Comparison of ENCODE assay signal across 1 cellular context in the genomic region with DNA sequence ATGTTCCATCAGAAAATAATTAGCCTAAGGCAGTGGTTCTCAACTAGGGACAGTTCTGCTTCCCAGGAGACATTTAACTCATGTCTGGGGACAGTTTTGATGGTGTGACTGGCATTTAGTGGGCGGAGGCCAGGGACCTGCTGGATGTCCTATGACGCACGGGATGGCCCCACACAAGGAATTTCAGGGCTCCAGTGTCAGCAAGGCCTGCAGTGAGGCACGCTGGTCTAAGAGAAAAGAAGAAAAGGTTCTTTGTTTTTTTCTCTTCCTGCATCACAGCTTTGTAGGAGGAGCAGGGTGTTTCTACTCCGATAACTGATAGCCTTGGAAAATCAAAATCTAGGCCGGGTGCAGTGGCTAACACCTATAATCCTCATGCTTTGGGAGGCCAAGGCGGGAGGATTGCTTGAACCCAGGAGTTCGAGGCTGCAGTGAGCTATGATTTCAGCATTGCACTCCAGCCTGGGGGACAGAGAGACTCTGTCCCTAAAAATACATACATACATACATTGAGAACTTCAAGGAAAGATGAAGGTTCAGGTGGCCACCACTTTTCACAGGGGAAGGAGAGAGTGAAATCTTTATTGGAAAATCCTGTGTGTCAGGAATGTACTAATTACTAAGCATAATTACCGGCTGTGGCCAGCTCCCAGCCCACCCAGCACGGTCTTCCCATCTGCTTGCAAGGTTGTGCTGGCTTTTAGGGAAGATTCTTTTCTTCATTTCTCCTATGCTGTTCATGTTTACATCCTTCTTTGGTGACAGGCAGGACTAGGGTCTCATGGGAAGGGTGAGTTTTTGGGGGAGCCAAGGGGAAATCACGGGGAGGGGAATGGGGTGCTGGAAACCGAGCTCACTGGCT.
A peak's percentile ranks its signal among the peaks of the same experiment; 100 is the strongest.
TF ChIP-seq lines count a peak whose summit lies in the region.

No MANE protein-coding gene starts in this region.

TF ChIP-seq in HepG2, 621 proteins besides CTCF, POLR2A, EP300 and RAD21 (continued from another document and continues in another):
- TF ChIP-seq ZMYM3 (CRISPR knock-in tag; IDR thresholded peaks at IDR 0.05): peak; percentile 82
- TF ChIP-seq, protein P1, sequence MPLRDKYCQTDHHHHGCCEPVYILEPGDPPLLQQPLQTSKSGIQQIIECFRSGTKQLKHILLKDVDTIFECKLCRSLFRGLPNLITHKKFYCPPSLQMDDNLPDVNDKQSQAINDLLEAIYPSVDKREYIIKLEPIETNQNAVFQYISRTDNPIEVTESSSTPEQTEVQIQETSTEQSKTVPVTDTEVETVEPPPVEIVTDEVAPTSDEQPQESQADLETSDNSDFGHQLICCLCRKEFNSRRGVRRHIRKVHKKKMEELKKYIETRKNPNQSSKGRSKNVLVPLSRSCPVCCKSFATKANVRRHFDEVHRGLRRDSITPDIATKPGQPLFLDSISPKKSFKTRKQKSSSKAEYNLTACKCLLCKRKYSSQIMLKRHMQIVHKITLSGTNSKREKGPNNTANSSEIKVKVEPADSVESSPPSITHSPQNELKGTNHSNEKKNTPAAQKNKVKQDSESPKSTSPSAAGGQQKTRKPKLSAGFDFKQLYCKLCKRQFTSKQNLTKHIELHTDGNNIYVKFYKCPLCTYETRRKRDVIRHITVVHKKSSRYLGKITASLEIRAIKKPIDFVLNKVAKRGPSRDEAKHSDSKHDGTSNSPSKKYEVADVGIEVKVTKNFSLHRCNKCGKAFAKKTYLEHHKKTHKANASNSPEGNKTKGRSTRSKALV (CRISPR knock-in tag; IDR thresholded peaks at IDR 0.05): no peak
- TF ChIP-seq ARID2 (CRISPR knock-in tag; IDR thresholded peaks at IDR 0.05; ENCODE audit: borderline replicate concordance): no peak
- TF ChIP-seq ZNF335 (CRISPR knock-in tag; IDR thresholded peaks at IDR 0.05): no peak
- no peak for TF ChIP-seq ETV6 (CRISPR knock-in tag; conservative IDR thresholded peaks at IDR 0.05)
- TF ChIP-seq, protein P2, sequence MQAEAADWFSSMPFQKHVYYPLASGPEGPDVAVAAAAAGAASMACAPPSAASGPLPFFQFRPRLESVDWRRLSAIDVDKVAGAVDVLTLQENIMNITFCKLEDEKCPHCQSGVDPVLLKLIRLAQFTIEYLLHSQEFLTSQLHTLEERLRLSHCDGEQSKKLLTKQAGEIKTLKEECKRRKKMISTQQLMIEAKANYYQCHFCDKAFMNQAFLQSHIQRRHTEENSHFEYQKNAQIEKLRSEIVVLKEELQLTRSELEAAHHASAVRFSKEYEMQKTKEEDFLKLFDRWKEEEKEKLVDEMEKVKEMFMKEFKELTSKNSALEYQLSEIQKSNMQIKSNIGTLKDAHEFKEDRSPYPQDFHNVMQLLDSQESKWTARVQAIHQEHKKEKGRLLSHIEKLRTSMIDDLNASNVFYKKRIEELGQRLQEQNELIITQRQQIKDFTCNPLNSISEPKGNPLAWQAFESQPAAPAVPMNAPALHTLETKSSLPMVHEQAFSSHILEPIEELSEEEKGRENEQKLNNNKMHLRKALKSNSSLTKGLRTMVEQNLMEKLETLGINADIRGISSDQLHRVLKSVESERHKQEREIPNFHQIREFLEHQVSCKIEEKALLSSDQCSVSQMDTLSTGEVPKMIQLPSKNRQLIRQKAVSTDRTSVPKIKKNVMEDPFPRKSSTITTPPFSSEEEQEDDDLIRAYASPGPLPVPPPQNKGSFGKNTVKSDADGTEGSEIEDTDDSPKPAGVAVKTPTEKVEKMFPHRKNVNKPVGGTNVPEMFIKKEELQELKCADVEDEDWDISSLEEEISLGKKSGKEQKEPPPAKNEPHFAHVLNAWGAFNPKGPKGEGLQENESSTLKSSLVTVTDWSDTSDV (CRISPR knock-in tag; IDR thresholded peaks at IDR 0.05): no peak
- no peak for TF ChIP-seq SCMH1 (CRISPR knock-in tag; IDR thresholded peaks at IDR 0.05; ENCODE audit: borderline replicate concordance)
- peak; percentile 70 for TF ChIP-seq PHF21A (CRISPR knock-in tag; IDR thresholded peaks at IDR 0.05)
- TF ChIP-seq, protein P3, sequence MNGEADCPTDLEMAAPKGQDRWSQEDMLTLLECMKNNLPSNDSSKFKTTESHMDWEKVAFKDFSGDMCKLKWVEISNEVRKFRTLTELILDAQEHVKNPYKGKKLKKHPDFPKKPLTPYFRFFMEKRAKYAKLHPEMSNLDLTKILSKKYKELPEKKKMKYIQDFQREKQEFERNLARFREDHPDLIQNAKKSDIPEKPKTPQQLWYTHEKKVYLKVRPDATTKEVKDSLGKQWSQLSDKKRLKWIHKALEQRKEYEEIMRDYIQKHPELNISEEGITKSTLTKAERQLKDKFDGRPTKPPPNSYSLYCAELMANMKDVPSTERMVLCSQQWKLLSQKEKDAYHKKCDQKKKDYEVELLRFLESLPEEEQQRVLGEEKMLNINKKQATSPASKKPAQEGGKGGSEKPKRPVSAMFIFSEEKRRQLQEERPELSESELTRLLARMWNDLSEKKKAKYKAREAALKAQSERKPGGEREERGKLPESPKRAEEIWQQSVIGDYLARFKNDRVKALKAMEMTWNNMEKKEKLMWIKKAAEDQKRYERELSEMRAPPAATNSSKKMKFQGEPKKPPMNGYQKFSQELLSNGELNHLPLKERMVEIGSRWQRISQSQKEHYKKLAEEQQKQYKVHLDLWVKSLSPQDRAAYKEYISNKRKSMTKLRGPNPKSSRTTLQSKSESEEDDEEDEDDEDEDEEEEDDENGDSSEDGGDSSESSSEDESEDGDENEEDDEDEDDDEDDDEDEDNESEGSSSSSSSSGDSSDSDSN (CRISPR knock-in tag; IDR thresholded peaks at IDR 0.05): peak; percentile 32; the same call in 1 of the 2 replicates
- TF ChIP-seq, protein P4, sequence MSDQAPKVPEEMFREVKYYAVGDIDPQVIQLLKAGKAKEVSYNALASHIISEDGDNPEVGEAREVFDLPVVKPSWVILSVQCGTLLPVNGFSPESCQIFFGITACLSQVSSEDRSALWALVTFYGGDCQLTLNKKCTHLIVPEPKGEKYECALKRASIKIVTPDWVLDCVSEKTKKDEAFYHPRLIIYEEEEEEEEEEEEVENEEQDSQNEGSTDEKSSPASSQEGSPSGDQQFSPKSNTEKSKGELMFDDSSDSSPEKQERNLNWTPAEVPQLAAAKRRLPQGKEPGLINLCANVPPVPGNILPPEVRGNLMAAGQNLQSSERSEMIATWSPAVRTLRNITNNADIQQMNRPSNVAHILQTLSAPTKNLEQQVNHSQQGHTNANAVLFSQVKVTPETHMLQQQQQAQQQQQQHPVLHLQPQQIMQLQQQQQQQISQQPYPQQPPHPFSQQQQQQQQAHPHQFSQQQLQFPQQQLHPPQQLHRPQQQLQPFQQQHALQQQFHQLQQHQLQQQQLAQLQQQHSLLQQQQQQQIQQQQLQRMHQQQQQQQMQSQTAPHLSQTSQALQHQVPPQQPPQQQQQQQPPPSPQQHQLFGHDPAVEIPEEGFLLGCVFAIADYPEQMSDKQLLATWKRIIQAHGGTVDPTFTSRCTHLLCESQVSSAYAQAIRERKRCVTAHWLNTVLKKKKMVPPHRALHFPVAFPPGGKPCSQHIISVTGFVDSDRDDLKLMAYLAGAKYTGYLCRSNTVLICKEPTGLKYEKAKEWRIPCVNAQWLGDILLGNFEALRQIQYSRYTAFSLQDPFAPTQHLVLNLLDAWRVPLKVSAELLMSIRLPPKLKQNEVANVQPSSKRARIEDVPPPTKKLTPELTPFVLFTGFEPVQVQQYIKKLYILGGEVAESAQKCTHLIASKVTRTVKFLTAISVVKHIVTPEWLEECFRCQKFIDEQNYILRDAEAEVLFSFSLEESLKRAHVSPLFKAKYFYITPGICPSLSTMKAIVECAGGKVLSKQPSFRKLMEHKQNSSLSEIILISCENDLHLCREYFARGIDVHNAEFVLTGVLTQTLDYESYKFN (CRISPR knock-in tag; conservative IDR thresholded peaks at IDR 0.05): peak; percentile 33
- TF ChIP-seq KLF9 (CRISPR knock-in tag; IDR thresholded peaks at IDR 0.05; ENCODE audit: low read depth): no peak
- no peak for TF ChIP-seq GPN1 (CRISPR knock-in tag; IDR thresholded peaks at IDR 0.05; ENCODE audit: borderline replicate concordance)
- TF ChIP-seq, protein P5, sequence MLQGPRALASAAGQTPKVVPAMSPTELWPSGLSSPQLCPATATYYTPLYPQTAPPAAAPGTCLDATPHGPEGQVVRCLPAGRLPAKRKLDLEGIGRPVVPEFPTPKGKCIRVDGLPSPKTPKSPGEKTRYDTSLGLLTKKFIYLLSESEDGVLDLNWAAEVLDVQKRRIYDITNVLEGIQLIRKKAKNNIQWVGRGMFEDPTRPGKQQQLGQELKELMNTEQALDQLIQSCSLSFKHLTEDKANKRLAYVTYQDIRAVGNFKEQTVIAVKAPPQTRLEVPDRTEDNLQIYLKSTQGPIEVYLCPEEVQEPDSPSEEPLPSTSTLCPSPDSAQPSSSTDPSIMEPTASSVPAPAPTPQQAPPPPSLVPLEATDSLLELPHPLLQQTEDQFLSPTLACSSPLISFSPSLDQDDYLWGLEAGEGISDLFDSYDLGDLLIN (CRISPR knock-in tag; IDR thresholded peaks at IDR 0.05; ENCODE audit: borderline replicate concordance): no peak
- TF ChIP-seq ZNF326 (CRISPR knock-in tag; IDR thresholded peaks at IDR 0.05; ENCODE audit: borderline replicate concordance): no peak
- TF ChIP-seq, protein P6, sequence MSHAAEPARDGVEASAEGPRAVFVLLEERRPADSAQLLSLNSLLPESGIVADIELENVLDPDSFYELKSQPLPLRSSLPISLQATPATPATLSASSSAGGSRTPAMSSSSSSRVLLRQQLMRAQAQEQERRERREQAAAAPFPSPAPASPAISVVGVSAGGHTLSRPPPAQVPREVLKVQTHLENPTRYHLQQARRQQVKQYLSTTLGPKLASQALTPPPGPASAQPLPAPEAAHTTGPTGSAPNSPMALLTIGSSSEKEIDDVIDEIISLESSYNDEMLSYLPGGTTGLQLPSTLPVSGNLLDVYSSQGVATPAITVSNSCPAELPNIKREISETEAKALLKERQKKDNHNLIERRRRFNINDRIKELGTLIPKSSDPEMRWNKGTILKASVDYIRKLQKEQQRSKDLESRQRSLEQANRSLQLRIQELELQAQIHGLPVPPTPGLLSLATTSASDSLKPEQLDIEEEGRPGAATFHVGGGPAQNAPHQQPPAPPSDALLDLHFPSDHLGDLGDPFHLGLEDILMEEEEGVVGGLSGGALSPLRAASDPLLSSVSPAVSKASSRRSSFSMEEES (CRISPR knock-in tag; IDR thresholded peaks at IDR 0.05): peak; percentile 48; the same call in 1 of the 2 replicates
- TF ChIP-seq, protein P7, sequence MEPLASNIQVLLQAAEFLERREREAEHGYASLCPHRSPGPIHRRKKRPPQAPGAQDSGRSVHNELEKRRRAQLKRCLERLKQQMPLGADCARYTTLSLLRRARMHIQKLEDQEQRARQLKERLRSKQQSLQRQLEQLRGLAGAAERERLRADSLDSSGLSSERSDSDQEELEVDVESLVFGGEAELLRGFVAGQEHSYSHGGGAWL (CRISPR knock-in tag; IDR thresholded peaks at IDR 0.05): no peak
- no peak for TF ChIP-seq TBP (CRISPR knock-in tag; IDR thresholded peaks at IDR 0.05)
- TF ChIP-seq, protein P8, sequence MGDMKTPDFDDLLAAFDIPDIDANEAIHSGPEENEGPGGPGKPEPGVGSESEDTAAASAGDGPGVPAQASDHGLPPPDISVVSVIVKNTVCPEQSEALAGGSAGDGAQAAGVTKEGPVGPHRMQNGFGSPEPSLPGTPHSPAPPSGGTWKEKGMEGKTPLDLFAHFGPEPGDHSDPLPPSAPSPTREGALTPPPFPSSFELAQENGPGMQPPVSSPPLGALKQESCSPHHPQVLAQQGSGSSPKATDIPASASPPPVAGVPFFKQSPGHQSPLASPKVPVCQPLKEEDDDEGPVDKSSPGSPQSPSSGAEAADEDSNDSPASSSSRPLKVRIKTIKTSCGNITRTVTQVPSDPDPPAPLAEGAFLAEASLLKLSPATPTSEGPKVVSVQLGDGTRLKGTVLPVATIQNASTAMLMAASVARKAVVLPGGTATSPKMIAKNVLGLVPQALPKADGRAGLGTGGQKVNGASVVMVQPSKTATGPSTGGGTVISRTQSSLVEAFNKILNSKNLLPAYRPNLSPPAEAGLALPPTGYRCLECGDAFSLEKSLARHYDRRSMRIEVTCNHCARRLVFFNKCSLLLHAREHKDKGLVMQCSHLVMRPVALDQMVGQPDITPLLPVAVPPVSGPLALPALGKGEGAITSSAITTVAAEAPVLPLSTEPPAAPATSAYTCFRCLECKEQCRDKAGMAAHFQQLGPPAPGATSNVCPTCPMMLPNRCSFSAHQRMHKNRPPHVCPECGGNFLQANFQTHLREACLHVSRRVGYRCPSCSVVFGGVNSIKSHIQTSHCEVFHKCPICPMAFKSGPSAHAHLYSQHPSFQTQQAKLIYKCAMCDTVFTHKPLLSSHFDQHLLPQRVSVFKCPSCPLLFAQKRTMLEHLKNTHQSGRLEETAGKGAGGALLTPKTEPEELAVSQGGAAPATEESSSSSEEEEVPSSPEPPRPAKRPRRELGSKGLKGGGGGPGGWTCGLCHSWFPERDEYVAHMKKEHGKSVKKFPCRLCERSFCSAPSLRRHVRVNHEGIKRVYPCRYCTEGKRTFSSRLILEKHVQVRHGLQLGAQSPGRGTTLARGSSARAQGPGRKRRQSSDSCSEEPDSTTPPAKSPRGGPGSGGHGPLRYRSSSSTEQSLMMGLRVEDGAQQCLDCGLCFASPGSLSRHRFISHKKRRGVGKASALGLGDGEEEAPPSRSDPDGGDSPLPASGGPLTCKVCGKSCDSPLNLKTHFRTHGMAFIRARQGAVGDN (CRISPR knock-in tag; IDR thresholded peaks at IDR 0.05): peak; percentile 19; the same call in 1 of the 2 replicates
- peak; percentile 47; the same call in 1 of the 2 replicates for TF ChIP-seq ZFX (CRISPR knock-in tag; IDR thresholded peaks at IDR 0.05; ENCODE audit: low read depth)
- no peak for TF ChIP-seq SKI (IDR thresholded peaks at IDR 0.05; ENCODE audit: partially characterized antibody)
- TF ChIP-seq ZNF337 (CRISPR knock-in tag; IDR thresholded peaks at IDR 0.05; ENCODE audit: borderline replicate concordance, low read depth): no peak
- TF ChIP-seq ZNF724P (CRISPR knock-in tag; IDR thresholded peaks at IDR 0.05; ENCODE audit: borderline replicate concordance): no peak
- TF ChIP-seq, protein P9, sequence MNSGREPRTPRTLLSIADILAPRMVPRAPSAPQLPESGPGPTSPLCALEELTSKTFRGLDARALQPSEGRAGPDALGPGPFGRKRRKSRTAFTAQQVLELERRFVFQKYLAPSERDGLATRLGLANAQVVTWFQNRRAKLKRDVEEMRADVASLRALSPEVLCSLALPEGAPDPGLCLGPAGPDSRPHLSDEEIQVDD (CRISPR knock-in tag; IDR thresholded peaks at IDR 0.05; ENCODE audit: borderline replicate concordance): no peak
- TF ChIP-seq CCAR2 (optimal IDR thresholded peaks at IDR 0.05; ENCODE audit: low read depth, low read length): no peak
- TF ChIP-seq TCF7 (IDR thresholded peaks at IDR 0.05; ENCODE audit: low read depth): 0 out of 2 replicates have a peak, but pooled peaks have one; percentile 5
- TF ChIP-seq TGIF2 (CRISPR knock-in tag; IDR thresholded peaks at IDR 0.05): no peak
- TF ChIP-seq, protein P10, sequence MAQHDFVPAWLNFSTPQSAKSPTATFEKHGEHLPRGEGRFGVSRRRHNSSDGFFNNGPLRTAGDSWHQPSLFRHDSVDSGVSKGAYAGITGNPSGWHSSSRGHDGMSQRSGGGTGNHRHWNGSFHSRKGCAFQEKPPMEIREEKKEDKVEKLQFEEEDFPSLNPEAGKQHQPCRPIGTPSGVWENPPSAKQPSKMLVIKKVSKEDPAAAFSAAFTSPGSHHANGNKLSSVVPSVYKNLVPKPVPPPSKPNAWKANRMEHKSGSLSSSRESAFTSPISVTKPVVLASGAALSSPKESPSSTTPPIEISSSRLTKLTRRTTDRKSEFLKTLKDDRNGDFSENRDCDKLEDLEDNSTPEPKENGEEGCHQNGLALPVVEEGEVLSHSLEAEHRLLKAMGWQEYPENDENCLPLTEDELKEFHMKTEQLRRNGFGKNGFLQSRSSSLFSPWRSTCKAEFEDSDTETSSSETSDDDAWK (CRISPR knock-in tag; IDR thresholded peaks at IDR 0.05): no peak
- TF ChIP-seq ZNF547 (CRISPR knock-in tag; IDR thresholded peaks at IDR 0.05): no peak
- TF ChIP-seq EHMT2 (IDR thresholded peaks at IDR 0.05; ENCODE audit: borderline replicate concordance, low read depth, low read length): peak; percentile 55; the same call in 1 of the 2 replicates
- no peak for TF ChIP-seq ZNF781 (CRISPR knock-in tag; IDR thresholded peaks at IDR 0.05; ENCODE audit: borderline replicate concordance, not compliant biosample characterization)
- peak; percentile 33 for TF ChIP-seq XRCC5 (optimal IDR thresholded peaks at IDR 0.05; ENCODE audit: low read length)
